19 cellular contexts compared by ENCODE assay signal in the genomic region with DNA sequence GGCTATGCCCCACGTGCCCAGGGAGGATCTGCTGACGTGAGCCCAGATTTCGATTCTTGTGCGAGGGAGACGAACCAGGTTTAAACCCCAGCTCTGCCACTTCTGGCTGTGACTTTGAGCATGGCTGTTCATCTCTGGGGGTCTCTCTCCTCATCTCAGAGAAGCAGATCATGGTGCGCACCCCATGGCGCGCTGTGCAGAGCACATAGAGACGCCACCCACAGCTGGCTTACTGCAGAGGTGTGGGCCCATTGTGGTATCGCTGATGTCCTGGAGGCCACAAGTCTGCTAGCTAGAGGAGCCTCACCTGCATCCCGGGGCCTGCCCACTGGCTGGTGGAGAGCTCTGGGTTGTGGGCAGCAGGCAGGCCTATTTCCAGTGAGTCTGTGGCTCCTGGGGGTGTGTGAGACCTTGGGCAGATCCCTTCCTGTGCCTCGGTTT.
"Had no signal": no experiment of that assay in that cellular context is flagged by ENCODE, and none has a peak within 500 bp of the region (broad histone marks: within the 10 kb centered on the region; RNA-seq: fewer than 3 reads in every experiment).

No MANE protein-coding gene starts in this region.

- H3K4me3 Mint-ChIP-seq: activated CD8-positive, alpha-beta memory T cell treated with anti-CD3 and anti-CD28 coated beads, Interleukin-2, amount 10 ng/mL, durations not matched to agents 7 days and 5 days; activated naive CD8-positive, alpha-beta T cell; activated T-cell treated with anti-CD3 and anti-CD28 coated beads, Interleukin-2, amount 50 U/mL, for 24 hours; endodermal cell; type B pancreatic cell had no signal

- H3K36me3 ChIP-seq: brain microvascular endothelial cell, ovary had no signal

- H3K36me3 Mint-ChIP-seq: activated CD8-positive, alpha-beta memory T cell treated with anti-CD3 and anti-CD28 coated beads, Interleukin-2, amount 10 ng/mL, durations not matched to agents 7 days and 5 days; activated naive CD8-positive, alpha-beta T cell; type B pancreatic cell had no signal

- H3K9me3 Mint-ChIP-seq: activated T-cell treated with anti-CD3 and anti-CD28 coated beads, Interleukin-2, amount 50 U/mL, for 24 hours; endodermal cell; type B pancreatic cell had no signal

- H3K4me1 Mint-ChIP-seq: activated CD8-positive, alpha-beta memory T cell treated with anti-CD3 and anti-CD28 coated beads, Interleukin-2, amount 10 ng/mL, durations not matched to agents 7 days and 5 days had no signal

- H3K27ac ChIP-seq: brain microvascular endothelial cell, ovary, skin epidermis had no signal

- H3K27ac Mint-ChIP-seq: activated CD8-positive, alpha-beta memory T cell treated with anti-CD3 and anti-CD28 coated beads, Interleukin-2, amount 10 ng/mL, durations not matched to agents 7 days and 5 days; activated naive CD8-positive, alpha-beta T cell; activated T-cell treated with anti-CD3 and anti-CD28 coated beads, Interleukin-2, amount 50 U/mL, for 24 hours; endodermal cell; type B pancreatic cell had no signal

- DNase-seq: activated CD4-positive, alpha-beta T cell treated with anti-CD3 and anti-CD28 coated beads for 1 hour; activated CD4-positive, alpha-beta T cell treated with anti-CD3 and anti-CD28 coated beads, Interleukin-2, amount 50 U/mL, for 48 hours; activated CD8-positive, alpha-beta memory T cell treated with anti-CD3 and anti-CD28 coated beads, Interleukin-2, amount 10 ng/mL, durations not matched to agents 7 days and 5 days; activated effector memory CD4-positive, alpha-beta T cell treated with Interleukin-2 at 50 U/mL for 16 hours; activated T-cell treated with anti-CD3 and anti-CD28 coated beads, Interleukin-2, amount 50 U/mL, for 24 hours; amygdala; brain microvascular endothelial cell; cerebellar nuclear complex; endodermal cell; erythroblast; hippocampal formation; kidney glomerular epithelial cell; retina; T-helper 9 cell had no signal

- H3K27me3 Mint-ChIP-seq: activated CD8-positive, alpha-beta memory T cell treated with anti-CD3 and anti-CD28 coated beads, Interleukin-2, amount 10 ng/mL, durations not matched to agents 7 days and 5 days; activated naive CD8-positive, alpha-beta T cell; activated T-cell treated with anti-CD3 and anti-CD28 coated beads, Interleukin-2, amount 50 U/mL, for 24 hours; type B pancreatic cell had no signal

- H3K27me3 ChIP-seq: brain microvascular endothelial cell, ovary had no signal

- H3K4me3 ChIP-seq: lung, ovary, skin epidermis had no signal

- ATAC-seq: activated CD8-positive, alpha-beta memory T cell treated with anti-CD3 and anti-CD28 coated beads, Interleukin-2, amount 10 ng/mL, durations not matched to agents 7 days and 5 days had no signal

- H3K9me3 ChIP-seq: ovary had no signal
